ENCODE assay signal across 2 cellular contexts in the genomic region with DNA sequence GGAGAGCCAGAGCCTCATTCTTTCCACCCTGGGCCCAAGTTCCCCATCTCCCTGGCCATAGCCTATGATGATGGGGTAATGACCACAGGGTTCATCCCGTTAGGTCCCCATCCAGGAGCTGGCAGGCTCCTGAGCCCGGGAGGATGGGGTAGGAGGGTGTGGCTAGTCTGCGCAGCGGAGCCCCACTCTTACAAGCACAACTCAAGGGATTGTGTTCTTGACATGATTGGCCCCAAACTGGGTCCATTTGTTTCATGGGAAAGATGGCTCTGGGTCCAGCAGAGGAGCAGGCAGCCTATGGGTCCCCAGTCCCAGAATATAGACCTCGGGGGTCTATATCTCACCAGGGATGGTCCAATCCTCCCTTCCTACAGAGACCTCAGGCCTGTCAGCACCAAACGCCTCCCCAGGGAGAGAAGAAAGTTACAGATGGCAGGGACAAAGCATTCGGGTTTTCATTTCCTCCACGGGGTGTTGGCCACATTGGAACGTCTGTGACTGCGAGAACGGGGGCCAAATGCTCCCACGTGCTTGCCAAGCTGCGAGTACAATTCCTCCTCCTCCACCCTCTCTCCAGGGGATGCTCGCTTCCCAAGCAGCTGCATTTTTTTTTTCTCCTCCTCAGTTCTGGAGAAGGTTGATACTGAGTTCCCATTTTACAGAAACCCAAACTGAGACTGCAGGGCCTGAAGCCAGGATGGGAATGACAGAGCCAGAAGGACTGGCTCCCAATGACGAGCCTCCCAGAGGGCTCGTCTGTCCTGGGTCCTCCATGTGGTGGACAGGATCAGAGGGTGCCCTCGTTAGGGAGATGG.
TF ChIP-seq lines count a peak whose summit lies in the region.

No MANE protein-coding gene starts in this region.

TF ChIP-seq in HEK293T, 16 proteins besides CTCF, POLR2A, EP300 and RAD21:
- TF ChIP-seq SP1 (IDR thresholded peaks at IDR 0.05) (no peak), BHLHE40 (IDR thresholded peaks at IDR 0.05; ENCODE audit: borderline replicate concordance) (no peak), ARNT (IDR thresholded peaks at IDR 0.05) (no peak), TARDBP (IDR thresholded peaks at IDR 0.05) (no peak), LEF1 (IDR thresholded peaks at IDR 0.05; ENCODE audit: borderline replicate concordance) (no peak), SUZ12 (IDR thresholded peaks at IDR 0.05) (no peak), ZNF384 (IDR thresholded peaks at IDR 0.05) (no peak), FOXK2 (IDR thresholded peaks at IDR 0.05) (no peak), L3MBTL2 (conservative IDR thresholded peaks at IDR 0.05) (no peak), HDGF (IDR thresholded peaks at IDR 0.05; ENCODE audit: borderline replicate concordance) (no peak), FOXA1 (IDR thresholded peaks at IDR 0.05) (no peak)
TF ChIP-seq in HEK293T: peak in this region for 0.

TF ChIP-seq in H1, 55 proteins besides CTCF, POLR2A, EP300 and RAD21:
- no peak for TF ChIP-seq GABPA (IDR thresholded peaks at IDR 0.05; ENCODE audit: borderline replicate concordance, insufficient read depth, low read length)
